Comparison of ENCODE assay signal across 15 cellular contexts in the genomic region with DNA sequence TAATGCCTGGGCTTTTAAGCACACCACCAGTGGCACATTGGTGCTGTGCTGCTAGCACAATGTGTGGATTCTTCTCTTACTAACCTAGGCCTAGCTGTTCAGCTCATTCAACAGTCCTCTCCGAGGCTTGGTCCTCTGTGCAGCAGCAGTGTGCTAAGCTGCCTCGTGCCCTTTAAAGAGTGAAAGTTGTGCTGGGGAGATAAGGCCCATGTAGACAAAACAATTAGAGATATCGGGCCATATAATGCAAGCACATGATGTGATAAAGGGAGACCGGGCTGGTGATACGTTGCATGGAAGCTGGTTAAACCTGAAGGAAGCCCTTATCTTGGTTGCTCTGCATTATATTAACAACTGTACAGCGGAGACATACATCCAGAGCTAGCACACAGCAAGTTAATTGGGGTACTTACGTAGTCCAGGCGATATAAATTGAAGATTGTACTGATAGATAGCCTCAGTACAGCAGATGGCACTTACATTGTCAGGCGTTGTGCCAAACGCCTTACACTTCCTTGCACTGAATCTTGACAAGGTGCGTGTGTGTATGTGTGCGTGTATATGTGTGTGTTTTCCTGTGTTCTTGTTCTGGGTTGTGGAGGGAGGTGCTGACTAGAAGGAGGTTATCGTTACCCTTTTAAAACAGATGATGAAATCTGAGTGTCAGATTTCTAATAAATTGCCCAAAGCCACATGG. TPM values are rescaled to one million over a fixed set of nuclear protein-coding genes. Genes with fewer than 3 reads are reported as not detected.
DNase-seq lines count a peak whose midpoint lies in the region; ATAC-seq and TF ChIP-seq lines count a peak whose summit lies in the region.
"Had no signal": no experiment of that assay in that cellular context is flagged by ENCODE, and none has a peak within 500 bp of the region (broad histone marks: within the 10 kb centered on the region; RNA-seq: fewer than 3 reads in every experiment).

No MANE protein-coding gene starts in this region.

- no peak overlapping the region for H3K4me2 ChIP-seq in mesenchymal stem cell (ENCODE audit: low read length, poor library complexity, severe bottlenecking)

- no peaks in the 10 kb centered on the region; a peak in 1 of 3 replicates for H3K36me3 ChIP-seq in HEK293 (ENCODE audit: control insufficient read depth in 2 of 2, insufficient read depth in 1 of 2, low read length in 2 of 2)
- H3K36me3 ChIP-seq in SK-N-MC (ENCODE audit: insufficient read depth, low read length): peaks cover under 1% of the 10 kb centered on the region; the same call in 1 of the 2 replicates
- peaks cover 0 to 91% of the 10 kb centered on the region in 2 experiments for H3K36me3 ChIP-seq in mesenchymal stem cell (ENCODE audit: control insufficient read depth in 1 of 2, insufficient read depth in 2 of 2, low read depth in 1 of 2, low read length in 2 of 2)
- H3K36me3 ChIP-seq: vagina had no signal

- H3K9me3 Mint-ChIP-seq in CD14-positive monocyte: no peaks in the 10 kb centered on the region
- H3K9me3 Mint-ChIP-seq: HFFc6; stimulated activated naive B cell treated with anti-CD40 and anti-IgM and Interleukin-4, amounts not matched to agents 10 μg/mL and 1 μg/mL and 100 μg/mL, for 72 hours had no signal

- intact Hi-C loops in CD14-positive monocyte (cut with micrococcal nuclease): no loop called here

- H3K23ac ChIP-seq in mesenchymal stem cell (ENCODE audit: low read length in 2 of 2): no peak overlapping the region

- peak overlapping the region in 5 of 7 donors; percentile 28 to 84 (median 59) for H3K27ac Mint-ChIP-seq in CD14-positive monocyte
- H3K27ac Mint-ChIP-seq: HFFc6; stimulated activated naive B cell treated with anti-CD40 and anti-IgM and Interleukin-4, amounts not matched to agents 10 μg/mL and 1 μg/mL and 100 μg/mL, for 72 hours had no signal

- H2AK5ac ChIP-seq in mesenchymal stem cell (ENCODE audit: low read length, severe bottlenecking): no peak overlapping the region

- POLR2A ChIA-PET in HEK293 (lab: Yijun Ruan, JAX): interaction anchor here (1.9 kb wide), 1 partner anchor 25 kb away, joined by 5 read pairs; no protein-coding TSS in a partner anchor

- peaks cover 5% of the 10 kb centered on the region for H3K4me1 ChIP-seq in HEK293 (ENCODE audit: control insufficient read depth, insufficient read depth, low read length)
- H3K4me1 ChIP-seq in mesenchymal stem cell (ENCODE audit: control insufficient read depth, insufficient read depth, low read depth, low read length): peaks cover 19% of the 10 kb centered on the region
- H3K4me1 ChIP-seq: vagina had no signal

- no peak overlapping the region for H2BK15ac ChIP-seq in mesenchymal stem cell (ENCODE audit: low read depth, poor library complexity, severe bottlenecking)

- TF ChIP-seq CTCF in CD14-positive monocyte (IDR thresholded peaks at IDR 0.05) (no peak), HEK293 (tag by site-specific recombination; IDR thresholded peaks at IDR 0.05) (no peak)

- H3K4me3 Mint-ChIP-seq in CD14-positive monocyte: no peak overlapping the region
- H3K4me3 Mint-ChIP-seq: HFFc6; stimulated activated naive B cell treated with anti-CD40 and anti-IgM and Interleukin-4, amounts not matched to agents 10 μg/mL and 1 μg/mL and 100 μg/mL, for 72 hours had no signal

- H3K14ac ChIP-seq in mesenchymal stem cell (ENCODE audit: low read length in 2 of 2): no peak overlapping the region

- 82% methylated on average over 12 of the region's 13 CpGs for WGBS in mesenchymal stem cell

- no peak for DNase-seq in CD14-positive monocyte (ENCODE audit: low spot score)
- no peak for DNase-seq in SK-N-MC (ENCODE audit: low read depth, low spot score)
- no peak for DNase-seq in mesenchymal stem cell
- DNase-seq: AML-193; HFFc6; kidney glomerular epithelial cell; nucleus accumbens; SIG-M5; stimulated activated naive B cell treated with anti-CD40 and anti-IgM and Interleukin-4, amounts not matched to agents 10 μg/mL and 1 μg/mL and 100 μg/mL, for 72 hours had no signal

- no peak overlapping the region for H3K27ac ChIP-seq in HEK293 (ENCODE audit: extremely low read depth, low read depth, low read length)
- peak overlapping the region; percentile 12; the same call in 1 of the 2 replicates for H3K27ac ChIP-seq in SK-N-MC
- H3K27ac ChIP-seq in mesenchymal stem cell (ENCODE audit: low read length, poor library complexity, severe bottlenecking): no peak overlapping the region
- H3K27ac ChIP-seq: vagina had no signal

- no peak overlapping the region for H2BK12ac ChIP-seq in mesenchymal stem cell (ENCODE audit: low read length in 2 of 2)

- H3K9me3 ChIP-seq in HEK293 (ENCODE audit: control insufficient read depth, insufficient read depth, low read depth, low read length): no peaks in the 10 kb centered on the region
- no peaks in the 10 kb centered on the region for H3K9me3 ChIP-seq in SK-N-MC (ENCODE audit: low read depth, low read length)
- no peaks in the 10 kb centered on the region for H3K9me3 ChIP-seq in mesenchymal stem cell (ENCODE audit: control insufficient read depth, low read length)
- H3K9me3 ChIP-seq: vagina had no signal

- H3K36me3 Mint-ChIP-seq in CD14-positive monocyte: peaks cover 56 to 83% of the 10 kb centered on the region in 2 donors

- ATAC-seq in GM21381 (IDR thresholded peaks at IDR 0.05; ENCODE audit: unreplicated experiment) (no peak), HG03159 (IDR thresholded peaks at IDR 0.05; ENCODE audit: unreplicated experiment) (no peak), HG03025 (IDR thresholded peaks at IDR 0.05; ENCODE audit: low FRiP score, unreplicated experiment) (no peak), HG03439 (IDR thresholded peaks at IDR 0.05; ENCODE audit: unreplicated experiment) (no peak)
- ATAC-seq: stimulated activated naive B cell treated with anti-CD40 and anti-IgM and Interleukin-4, amounts not matched to agents 10 μg/mL and 1 μg/mL and 100 μg/mL, for 72 hours had no signal

- CTCF ChIA-PET in HEK293 (lab: Yijun Ruan, JAX): interaction anchor here (0.7 to 1.3 kb wide), 4 partner anchors 14 to 172 kb away, joined by 3 to 6 read pairs (median 4); no protein-coding TSS in a partner anchor

- H4K8ac ChIP-seq in mesenchymal stem cell (ENCODE audit: low read length): no peak overlapping the region

- no peak overlapping the region for H2BK5ac ChIP-seq in mesenchymal stem cell (ENCODE audit: low read depth, low read length, poor library complexity, severe bottlenecking)

- H4K91ac ChIP-seq in mesenchymal stem cell (ENCODE audit: low read length): no peak overlapping the region

- no peak overlapping the region for H2AFZ ChIP-seq in mesenchymal stem cell (ENCODE audit: low read depth, low read length)

- peak overlapping the region; percentile 6 to 38 for H3K18ac ChIP-seq in mesenchymal stem cell (ENCODE audit: low read depth in 1 of 2, low read length in 2 of 2)

- no peak overlapping the region for H3K4ac ChIP-seq in mesenchymal stem cell (ENCODE audit: low read depth in 1 of 2, low read length in 2 of 2)

- H3K4me1 Mint-ChIP-seq in CD14-positive monocyte: peaks cover 75% of the 10 kb centered on the region

- H3K4me3 ChIP-seq in HEK293 (ENCODE audit: low read depth, low read length) (no peak overlapping the region), SK-N-MC (no peak overlapping the region), mesenchymal stem cell (ENCODE audit: insufficient read depth in 1 of 2, low read depth in 1 of 2, low read length in 2 of 2) (no peak overlapping the region)
- H3K4me3 ChIP-seq: vagina had no signal

- no peaks in the 10 kb centered on the region for H3K27me3 ChIP-seq in mesenchymal stem cell (ENCODE audit: control insufficient read depth in 1 of 2, insufficient read depth in 1 of 2, low read length in 2 of 2)
- H3K27me3 ChIP-seq: vagina had no signal

- H3K27me3 Mint-ChIP-seq in CD14-positive monocyte (ENCODE audit: low read depth in 3 of 3): no peaks in the 10 kb centered on the region
- H3K27me3 Mint-ChIP-seq: stimulated activated naive B cell treated with anti-CD40 and anti-IgM and Interleukin-4, amounts not matched to agents 10 μg/mL and 1 μg/mL and 100 μg/mL, for 72 hours had no signal

- no peaks in the 10 kb centered on the region for H3K79me1 ChIP-seq in mesenchymal stem cell (replicated peaks; ENCODE audit: low read length, poor library complexity, severe bottlenecking)

- H3K9ac ChIP-seq in SK-N-MC (ENCODE audit: insufficient read length): no peak overlapping the region
- no peak overlapping the region for H3K9ac ChIP-seq in mesenchymal stem cell (ENCODE audit: low read length)

- no peak overlapping the region for H2BK120ac ChIP-seq in mesenchymal stem cell (ENCODE audit: low read depth, low read length)

TF ChIP-seq in HEK293, 187 proteins besides CTCF, POLR2A, EP300 and RAD21 (continues in another document):
- peak; percentile 88 for TF ChIP-seq ZFP69B (tag by site-specific recombination; IDR thresholded peaks at IDR 0.05)
- TF ChIP-seq ZNF10 (tag by site-specific recombination; IDR thresholded peaks at IDR 0.05): no peak
- TF ChIP-seq ZNF626 (tag by site-specific recombination; IDR thresholded peaks at IDR 0.05): no peak
- TF ChIP-seq, protein P1, sequence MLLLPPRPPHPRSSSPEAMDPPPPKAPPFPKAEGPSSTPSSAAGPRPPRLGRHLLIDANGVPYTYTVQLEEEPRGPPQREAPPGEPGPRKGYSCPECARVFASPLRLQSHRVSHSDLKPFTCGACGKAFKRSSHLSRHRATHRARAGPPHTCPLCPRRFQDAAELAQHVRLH (tag by site-specific recombination; IDR thresholded peaks at IDR 0.05): no peak
- no peak for TF ChIP-seq ZNF292 (tag by site-specific recombination; IDR thresholded peaks at IDR 0.05; ENCODE audit: borderline replicate concordance, low read depth)
- no peak for TF ChIP-seq ZNF2 (tag by site-specific recombination; IDR thresholded peaks at IDR 0.05)
- TF ChIP-seq, protein P2, sequence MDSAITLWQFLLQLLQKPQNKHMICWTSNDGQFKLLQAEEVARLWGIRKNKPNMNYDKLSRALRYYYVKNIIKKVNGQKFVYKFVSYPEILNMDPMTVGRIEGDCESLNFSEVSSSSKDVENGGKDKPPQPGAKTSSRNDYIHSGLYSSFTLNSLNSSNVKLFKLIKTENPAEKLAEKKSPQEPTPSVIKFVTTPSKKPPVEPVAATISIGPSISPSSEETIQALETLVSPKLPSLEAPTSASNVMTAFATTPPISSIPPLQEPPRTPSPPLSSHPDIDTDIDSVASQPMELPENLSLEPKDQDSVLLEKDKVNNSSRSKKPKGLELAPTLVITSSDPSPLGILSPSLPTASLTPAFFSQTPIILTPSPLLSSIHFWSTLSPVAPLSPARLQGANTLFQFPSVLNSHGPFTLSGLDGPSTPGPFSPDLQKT (IDR thresholded peaks at IDR 0.05; ENCODE audit: borderline replicate concordance, low read depth, low read length): no peak
- TF ChIP-seq FEZF1 (tag by site-specific recombination; IDR thresholded peaks at IDR 0.05): no peak
- TF ChIP-seq EGR2 (tag by site-specific recombination; IDR thresholded peaks at IDR 0.05; ENCODE audit: low read depth): no peak

RNA-seq across cellular contexts. Expression of a gene that starts 28.5 kb away (rescaled TPM):
- polyA plus RNA-seq in CD14-positive monocyte: 10 to 100 TPM; 20.3 to 29.8 TPM
- 12.1 TPM for polyA plus RNA-seq in mesenchymal stem cell (2013, experiment 1 of 2)
- 11.3 TPM for polyA plus RNA-seq in mesenchymal stem cell (2013, experiment 2 of 2)
